Comparison of ENCODE assay signal across 11 cellular contexts in the genomic region with DNA sequence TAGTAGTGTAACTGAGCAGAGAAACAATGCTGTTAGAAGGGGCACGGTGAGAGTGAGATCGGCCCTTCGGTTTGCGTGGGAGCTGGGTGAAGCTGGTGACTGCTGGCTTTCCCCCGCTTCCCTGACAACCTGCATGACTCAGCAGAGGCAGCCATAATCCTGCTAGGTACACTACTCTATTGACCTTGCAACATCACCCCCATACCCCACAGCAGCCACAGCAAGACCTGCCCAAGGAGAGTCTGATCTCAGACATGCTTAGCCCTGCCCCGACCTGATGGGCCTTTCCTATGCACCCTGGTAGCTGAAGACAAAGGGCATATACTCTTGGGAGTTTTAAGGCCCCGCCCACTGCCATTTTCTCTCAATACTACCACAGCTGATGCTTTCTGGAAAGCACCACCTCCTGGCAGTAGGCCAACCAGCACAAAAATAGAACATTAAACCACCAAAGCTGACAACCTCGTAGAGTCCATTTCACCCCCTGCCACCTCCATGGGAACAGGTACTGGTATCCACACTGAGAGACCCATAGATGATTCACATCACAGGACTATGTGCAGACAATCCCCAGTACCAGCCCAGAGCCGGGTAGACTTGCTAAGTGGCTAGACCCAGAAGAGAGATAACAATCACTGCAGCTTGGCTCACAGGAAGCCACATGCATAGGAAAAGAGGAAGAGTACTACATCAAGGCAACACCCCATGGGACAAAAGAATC.
DNase-seq lines count a peak whose midpoint lies in the region; ATAC-seq lines count a peak whose summit lies in the region.
"Had no signal": no experiment of that assay in that cellular context is flagged by ENCODE, and none has a peak within 500 bp of the region (broad histone marks: within the 10 kb centered on the region; RNA-seq: fewer than 3 reads in every experiment).

No MANE protein-coding gene starts in this region.

- no peak overlapping the region for H3K9ac ChIP-seq in trophoblast cell (ENCODE audit: low read length)

- no peaks in the 10 kb centered on the region for H3K36me3 Mint-ChIP-seq in activated CD4-positive, alpha-beta T cell treated with anti-CD3 and anti-CD28 coated beads, Interleukin-2, amount 10 ng/mL, durations not matched to agents 24 days and 14 days (ENCODE audit: low read depth)

- peak overlapping the region; percentile 2 for H3K4me3 Mint-ChIP-seq in activated CD4-positive, alpha-beta T cell treated with anti-CD3 and anti-CD28 coated beads, Interleukin-2, amount 10 ng/mL, durations not matched to agents 24 days and 14 days

- DNase-seq in activated CD4-positive, alpha-beta T cell treated with anti-CD3 and anti-CD28 coated beads, Interleukin-2, amount 10 ng/mL, durations not matched to agents 24 days and 14 days, result peak; percentile 65
- no peak for DNase-seq in activated CD4-positive, alpha-beta T cell treated with anti-CD3 and anti-CD28 coated beads, Interleukin-2, amount 50 U/mL, for 48 hours
- DNase-seq in UCSD-AML1 (lab: John Stamatoyannopoulos, UW; ENCODE audit: unreplicated experiment) (peak; percentile 42), trophoblast cell (no peak), AG08396 (ENCODE audit: low spot score) (no peak)
- DNase-seq in activated CD4-positive, CD25-positive, alpha-beta regulatory T cell treated with anti-CD3 and anti-CD28 coated beads, Interleukin-2, amount 50 U/mL, for 72 hours, result no peak
- DNase-seq: heart left ventricle had no signal

- H3K27me3 Mint-ChIP-seq in activated CD4-positive, alpha-beta T cell treated with anti-CD3 and anti-CD28 coated beads, Interleukin-2, amount 10 ng/mL, durations not matched to agents 24 days and 14 days, result peaks cover 33% of the 10 kb centered on the region

- no peak overlapping the region for H3K18ac ChIP-seq in trophoblast cell (ENCODE audit: low read length)

- intact Hi-C loops in activated CD4-positive, alpha-beta T cell treated with anti-CD3 and anti-CD28 coated beads, Interleukin-2, amount 10 ng/mL, durations not matched to agents 24 days and 14 days (cut with micrococcal nuclease), result loop anchor here (10.0 kb wide), 2 partner anchors 102 to 532 kb away; a partner anchor contains a TSS

- H3K23ac ChIP-seq in trophoblast cell (ENCODE audit: low read length), result no peak overlapping the region

- no CpG with 5 or more reads among the region's 9 CpGs for WGBS in trophoblast cell (ENCODE audit: extremely low coverage, insufficient coverage, insufficient read length)

- no peak overlapping the region for H2BK5ac ChIP-seq in trophoblast cell (ENCODE audit: low read depth, low read length, poor library complexity)

- H3K4ac ChIP-seq in trophoblast cell (ENCODE audit: low read depth, low read length), result no peak overlapping the region

- H4K8ac ChIP-seq in trophoblast cell (ENCODE audit: low read depth, low read length), result no peak overlapping the region

- peak overlapping the region; percentile 33 for H4K91ac ChIP-seq in trophoblast cell (ENCODE audit: low read depth, low read length)

- no peak overlapping the region for H2BK120ac ChIP-seq in trophoblast cell (ENCODE audit: insufficient read depth, low read length, poor library complexity)

- H3K79me2 ChIP-seq in trophoblast cell (ENCODE audit: control insufficient read depth, insufficient read depth, low read length, poor library complexity), result no peaks in the 10 kb centered on the region

- H3K4me2 ChIP-seq in trophoblast cell (ENCODE audit: low read length), result no peak overlapping the region

- H3K4me1 Mint-ChIP-seq in activated CD4-positive, alpha-beta T cell treated with anti-CD3 and anti-CD28 coated beads, Interleukin-2, amount 10 ng/mL, durations not matched to agents 24 days and 14 days, result peaks cover 17% of the 10 kb centered on the region

- H3K79me1 ChIP-seq in trophoblast cell (ENCODE audit: low read length), result no peaks in the 10 kb centered on the region

- H2AK5ac ChIP-seq in trophoblast cell (ENCODE audit: low read length), result no peak overlapping the region

- no peak overlapping the region for H3K27ac ChIP-seq in trophoblast cell (ENCODE audit: low read depth, low read length)
- H3K27ac ChIP-seq: heart left ventricle, vagina, VCaP had no signal

- no peak overlapping the region for H3K4me3 ChIP-seq in trophoblast cell (ENCODE audit: low read depth, low read length)
- H3K4me3 ChIP-seq: heart left ventricle, vagina had no signal

- no peak overlapping the region for H3K14ac ChIP-seq in trophoblast cell (ENCODE audit: low read length)

- H3K27me3 ChIP-seq in trophoblast cell (ENCODE audit: insufficient read depth, low read length), result no peaks in the 10 kb centered on the region
- H3K27me3 ChIP-seq: heart left ventricle, vagina had no signal

- peaks cover 0 to 3% of the 10 kb centered on the region in 2 experiments for H3K4me1 ChIP-seq in trophoblast cell (ENCODE audit: control insufficient read depth in 1 of 2, insufficient read depth in 2 of 2, low read length in 2 of 2)
- H3K4me1 ChIP-seq: vagina had no signal

- no peak overlapping the region for H4K12ac ChIP-seq in trophoblast cell (ENCODE audit: low read depth, low read length)

- no peaks in the 10 kb centered on the region for H3K36me3 ChIP-seq in trophoblast cell (ENCODE audit: control insufficient read depth in 1 of 2, insufficient read depth in 2 of 2, low read length in 2 of 2)
- H3K36me3 ChIP-seq: heart left ventricle, vagina had no signal

- no peak overlapping the region for H2BK12ac ChIP-seq in trophoblast cell (ENCODE audit: low read length)

- peaks cover 15% of the 10 kb centered on the region for H3K9me3 Mint-ChIP-seq in activated CD4-positive, alpha-beta T cell treated with anti-CD3 and anti-CD28 coated beads, Interleukin-2, amount 10 ng/mL, durations not matched to agents 24 days and 14 days

- H3K9me3 ChIP-seq in trophoblast cell (ENCODE audit: insufficient read depth, low read depth, low read length), result no peaks in the 10 kb centered on the region
- H3K9me3 ChIP-seq: vagina had no signal

- no peak overlapping the region for H2AFZ ChIP-seq in trophoblast cell (ENCODE audit: insufficient read depth, low read length, poor library complexity)

- ATAC-seq in HG03432 (IDR thresholded peaks at IDR 0.05; ENCODE audit: unreplicated experiment) (peak; percentile 57), HG03457 (IDR thresholded peaks at IDR 0.05; ENCODE audit: unreplicated experiment) (no peak)

- H3K27ac Mint-ChIP-seq in activated CD4-positive, alpha-beta T cell treated with anti-CD3 and anti-CD28 coated beads, Interleukin-2, amount 10 ng/mL, durations not matched to agents 24 days and 14 days, result no peak overlapping the region

Comparison
In these comparisons a context has a peak if more than half of its experiments do, and no peak if none do; other contexts are left out.
1. DNase-seq: peak in activated CD4-positive, alpha-beta T cell treated with anti-CD3 and anti-CD28 coated beads, Interleukin-2, amount 10 ng/mL, durations not matched to agents 24 days and 14 days (single experiment) and UCSD-AML1 (single experiment); none in activated CD4-positive, alpha-beta T cell treated with anti-CD3 and anti-CD28 coated beads, Interleukin-2, amount 50 U/mL, for 48 hours (0 of 2), trophoblast cell (0 of 2), activated CD4-positive, CD25-positive, alpha-beta regulatory T cell treated with anti-CD3 and anti-CD28 coated beads, Interleukin-2, amount 50 U/mL, for 72 hours (single experiment) and AG08396 (single experiment).